23 cellular contexts compared by ENCODE assay signal in the genomic region with DNA sequence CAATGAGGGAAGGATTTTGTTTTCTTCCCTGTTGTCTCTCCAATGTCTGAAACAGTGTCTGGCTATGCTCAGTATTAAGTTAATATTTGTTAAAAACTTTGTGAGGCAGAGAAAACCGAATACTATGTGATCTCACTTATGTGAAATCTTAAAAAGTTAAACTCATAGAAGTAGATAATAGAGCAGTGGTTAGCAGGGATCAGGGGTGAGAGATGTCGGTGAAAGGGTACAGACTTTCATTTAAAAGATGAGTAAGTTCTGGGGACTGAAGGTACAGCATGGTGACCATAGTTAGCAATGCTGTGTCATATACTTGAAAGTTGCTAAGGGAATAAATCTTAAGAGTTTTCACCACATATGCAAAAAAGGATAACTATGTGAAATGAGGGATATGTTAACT.
"Had no signal": no experiment of that assay in that cellular context is flagged by ENCODE, and none has a peak within 500 bp of the region (broad histone marks: within the 10 kb centered on the region; RNA-seq: fewer than 3 reads in every experiment).

No MANE protein-coding gene starts in this region.

- FAIRE-seq: pancreas, small intestine had no signal

- DNase-seq: naive thymus-derived CD8-positive, alpha-beta T cell; nephron progenitor cell; nucleus accumbens; pancreas; right cardiac atrium; right lobe of liver; sigmoid colon; small intestine; stimulated activated CD4-positive, alpha-beta T cell treated with anti-CD3 and anti-CD28 coated beads, Interleukin-15, amount 100 ng/mL, for 24 hours; stimulated activated CD4-positive, alpha-beta T cell treated with anti-CD3 and anti-CD28 coated beads, Interleukin-2, amount 100 ng/mL, for 24 hours; stimulated activated CD4-positive, alpha-beta T cell treated with anti-CD3 and anti-CD28 coated beads, Interleukin-2, amount 100 ng/mL, for 48 hours; stimulated activated CD4-positive, alpha-beta T cell treated with anti-CD3 and anti-CD28 coated beads, Interleukin-4, amount 100 ng/mL, for 24 hours; stimulated activated naive B cell treated with anti-CD40 and anti-IgM and Interleukin-4, amounts not matched to agents 10 μg/mL and 1 μg/mL and 100 μg/mL, for 72 hours; stimulated activated naive CD4-positive, alpha-beta T cell treated with Interleukin-2 at 50 U/mL for 16 hours; stomach; thyroid gland; trophoblast cell; upper lobe of left lung had no signal

- H3K27ac ChIP-seq: neutrophil, pancreas, prostate gland, right lobe of liver, sigmoid colon, stomach, thoracic aorta, thyroid gland, tibial nerve, upper lobe of left lung, vagina had no signal
